3 cellular contexts compared by ENCODE assay signal in the genomic region with DNA sequence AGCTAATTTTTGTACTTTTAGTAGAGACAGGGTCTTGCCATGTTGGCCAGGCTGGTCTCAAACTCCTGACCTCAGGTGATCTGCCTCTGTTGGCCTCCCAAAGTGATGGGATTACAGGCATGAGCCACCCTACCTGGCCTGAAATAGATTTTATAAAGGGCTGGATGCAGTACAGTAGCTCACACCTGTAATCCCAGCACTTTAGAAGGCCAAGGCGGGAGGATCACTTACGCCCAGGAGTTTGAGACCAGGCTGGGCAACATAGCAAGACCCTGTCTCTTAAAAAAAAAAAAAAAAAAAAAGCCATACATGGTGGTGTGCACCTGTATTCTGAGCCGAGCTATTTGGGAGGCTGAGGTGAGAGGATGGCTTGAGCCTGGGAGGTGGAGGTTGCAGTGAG.
TF ChIP-seq lines count a peak whose summit lies in the region.

No MANE protein-coding gene starts in this region.

TF ChIP-seq in HEK293, 187 proteins besides CTCF, POLR2A, EP300 and RAD21:
- peak; percentile 57; the same call in 1 of the 2 replicates for TF ChIP-seq ZNF121 (tag by site-specific recombination; IDR thresholded peaks at IDR 0.05)

TF ChIP-seq in WTC11, 78 proteins besides CTCF, POLR2A, EP300 and RAD21:
- TF ChIP-seq ZNF121 (CRISPR knock-in tag; IDR thresholded peaks at IDR 0.05): peak; percentile 67; the same call in 1 of the 2 replicates

TF ChIP-seq in K562, 482 proteins besides CTCF, POLR2A, EP300 and RAD21 (continued from another document):
- peak; percentile 89 for TF ChIP-seq ZNF121 (CRISPR knock-in tag; conservative IDR thresholded peaks at IDR 0.05)
